In the genomic region with DNA sequence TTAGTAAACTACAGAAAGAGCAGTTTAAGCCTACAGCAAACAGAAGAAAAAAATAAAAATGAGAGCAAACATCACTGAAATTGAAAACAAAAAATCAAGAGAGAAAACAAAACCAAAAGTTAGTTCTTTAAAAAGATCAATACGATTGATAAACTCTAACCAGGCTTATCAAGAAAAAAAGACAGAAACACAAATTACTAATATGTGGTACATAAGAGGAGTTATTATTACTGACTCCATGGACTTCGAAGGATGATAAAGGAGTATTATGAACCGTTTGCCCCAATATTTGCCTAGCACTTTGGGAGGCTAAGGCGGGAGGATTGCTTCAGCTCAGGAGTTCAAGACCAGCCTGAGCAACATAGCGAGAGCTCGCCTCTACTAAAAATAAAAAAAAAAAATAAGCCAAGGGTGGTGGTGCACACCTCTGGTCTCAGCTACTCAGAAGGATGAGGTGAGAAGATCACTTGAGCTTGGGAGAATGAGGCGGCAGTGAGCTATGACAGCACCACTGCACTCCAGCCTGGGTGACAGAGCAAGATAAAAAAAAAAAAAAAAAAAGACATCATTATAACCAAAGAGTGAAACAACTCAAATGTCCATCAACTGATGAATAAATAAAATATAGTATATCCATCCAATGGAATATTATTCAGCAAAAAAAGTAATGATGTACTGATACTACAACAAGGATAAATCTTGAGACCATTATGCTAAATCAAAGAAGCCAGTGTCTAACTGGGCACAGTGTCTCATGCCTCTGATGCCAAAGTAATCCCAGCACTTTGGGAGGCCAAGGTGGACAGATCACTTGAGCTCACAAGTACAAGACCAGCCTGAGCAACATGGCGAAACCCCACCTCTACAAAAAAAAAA, we compare ENCODE assay signal across 35 cellular contexts. TPM values are rescaled to one million over a fixed set of nuclear protein-coding genes. Genes with fewer than 3 reads are reported as not detected.
DNase-seq lines count a peak whose midpoint lies in the region; ATAC-seq, FAIRE-seq and TF ChIP-seq lines count a peak whose summit lies in the region.
"Had no signal": no experiment of that assay in that cellular context is flagged by ENCODE, and none has a peak within 500 bp of the region (broad histone marks: within the 10 kb centered on the region; RNA-seq: fewer than 3 reads in every experiment).

No MANE protein-coding gene starts in this region.

- DNase-seq in activated CD4-positive, alpha-beta T cell treated with anti-CD3 and anti-CD28 coated beads, Interleukin-2, amount 10 ng/mL, durations not matched to agents 24 days and 14 days: no peak
- DNase-seq in activated CD4-positive, alpha-beta T cell treated with anti-CD3 and anti-CD28 coated beads for 1 hour: no peak
- no peak for DNase-seq in CD4-positive, CD25-positive, alpha-beta regulatory T cell
- DNase-seq in activated CD8-positive, alpha-beta T cell treated with anti-CD3 and anti-CD28 coated beads, Interleukin-2, amount 10 ng/mL, durations not matched to agents 7 days and 5 days: no peak
- DNase-seq in HepG2 (ENCODE audit: low spot score): no peak
- no peak for DNase-seq in anterior cingulate cortex (lab: John Stamatoyannopoulos, UW)
- no peak for DNase-seq in NCI-H1694 treated with DMSO at 0.1 percent for 48 hours (lab: John Stamatoyannopoulos, UW)
- DNase-seq: effector memory CD4-positive, alpha-beta T cell; EL; HFFc6; hypothalamus; left colon; mesenchymal stem cell; NCI-H1048; NCI-H1694; NCI-H446; NCI-H774; right lobe of liver; SHP77; stimulated activated CD4-positive, alpha-beta T cell treated with anti-CD3 and anti-CD28 coated beads, Interleukin-2, amount 100 ng/mL, for 48 hours; stomach; tibial artery had no signal

- no peak overlapping the region for H3K4me2 ChIP-seq in HepG2 (ENCODE audit: low read depth, low read length)

- TF ChIP-seq EP300 in HepG2 (IDR thresholded peaks at IDR 0.05; ENCODE audit: low read depth in 2 of 2, low read length in 2 of 2) (no peak), HepG2 (CRISPR knock-in tag; IDR thresholded peaks at IDR 0.05; ENCODE audit: borderline replicate concordance) (no peak)

- H3K9ac ChIP-seq in HepG2 (ENCODE audit: insufficient read depth, low read depth, low read length): no peak overlapping the region

- TF ChIP-seq RAD21 in HepG2 (CRISPR knock-in tag; IDR thresholded peaks at IDR 0.05): no peak

- peak overlapping the region; percentile 61 for H3K4me3 ChIP-seq in CD4-positive, CD25-positive, alpha-beta regulatory T cell (ENCODE audit: low read depth, low read length)
- H3K4me3 ChIP-seq in HepG2 (replicated peaks in 1 of 3; ENCODE audit: insufficient read depth in 1 of 3, low read depth in 2 of 3, low read length in 3 of 3): no peak overlapping the region
- H3K4me3 ChIP-seq: coronary artery, GM12878, right lobe of liver, stomach, tibial artery had no signal

- H3K27ac Mint-ChIP-seq in activated CD4-positive, alpha-beta T cell treated with anti-CD3 and anti-CD28 coated beads, Interleukin-2, amount 10 ng/mL, durations not matched to agents 24 days and 14 days: peak overlapping the region; percentile 45
- peak overlapping the region; percentile 1 to 88 (median 80) for H3K27ac Mint-ChIP-seq in CD4-positive, CD25-positive, alpha-beta regulatory T cell
- peak overlapping the region; percentile 19 for H3K27ac Mint-ChIP-seq in activated CD8-positive, alpha-beta T cell treated with anti-CD3 and anti-CD28 coated beads, Interleukin-2, amount 10 ng/mL, durations not matched to agents 7 days and 5 days
- H3K27ac Mint-ChIP-seq: activated naive CD4-positive, alpha-beta T cell treated with anti-CD3 and anti-CD28 coated beads, Interleukin-2, amount 50 U/mL, for 24 hours; HFFc6; progenitor cell of endocrine pancreas; WTC11 had no signal

- H4K20me1 ChIP-seq in HepG2 (ENCODE audit: insufficient read depth, low read length): peaks cover 62% of the 10 kb centered on the region

- no TSS peak for BruUV-seq in HepG2 (replicated peaks; lab: Mats Ljungman, UMichigan)

- H3K27me3 Mint-ChIP-seq in activated CD4-positive, alpha-beta T cell treated with anti-CD3 and anti-CD28 coated beads, Interleukin-2, amount 10 ng/mL, durations not matched to agents 24 days and 14 days: no peaks in the 10 kb centered on the region
- no peaks in the 10 kb centered on the region for H3K27me3 Mint-ChIP-seq in CD4-positive, CD25-positive, alpha-beta regulatory T cell
- H3K27me3 Mint-ChIP-seq in activated CD8-positive, alpha-beta T cell treated with anti-CD3 and anti-CD28 coated beads, Interleukin-2, amount 10 ng/mL, durations not matched to agents 7 days and 5 days (ENCODE audit: low read depth): no peaks in the 10 kb centered on the region
- H3K27me3 Mint-ChIP-seq: activated naive CD4-positive, alpha-beta T cell treated with anti-CD3 and anti-CD28 coated beads, Interleukin-2, amount 50 U/mL, for 24 hours; IgD-negative memory B cell; progenitor cell of endocrine pancreas had no signal

- no peaks in the 10 kb centered on the region for H3K9me3 ChIP-seq in CD4-positive, CD25-positive, alpha-beta regulatory T cell (ENCODE audit: control insufficient read depth in 2 of 2, low read length in 2 of 2)
- H3K9me3 ChIP-seq in HepG2 (ENCODE audit: low read length): no peaks in the 10 kb centered on the region
- H3K9me3 ChIP-seq: neutrophil, right lobe of liver, stomach, tibial artery had no signal

- peaks cover 64% of the 10 kb centered on the region for H3K79me2 ChIP-seq in HepG2 (ENCODE audit: insufficient read depth, low read length)

- no peak overlapping the region for H2AFZ ChIP-seq in HepG2 (ENCODE audit: low read length)

- H3K27ac ChIP-seq in CD4-positive, CD25-positive, alpha-beta regulatory T cell (ENCODE audit: insufficient read depth, low read length, poor library complexity, severe bottlenecking): peak overlapping the region; percentile 69
- H3K27ac ChIP-seq in HepG2 (ENCODE audit: extremely low read length, insufficient read depth, low read length): no peak overlapping the region
- H3K27ac ChIP-seq: coronary artery, neutrophil, right lobe of liver, stomach had no signal

- H3K9me3 Mint-ChIP-seq in activated CD4-positive, alpha-beta T cell treated with anti-CD3 and anti-CD28 coated beads, Interleukin-2, amount 10 ng/mL, durations not matched to agents 24 days and 14 days: peaks cover 11% of the 10 kb centered on the region
- peaks cover 0 to 1% (median 0%) of the 10 kb centered on the region in 7 donors for H3K9me3 Mint-ChIP-seq in CD4-positive, CD25-positive, alpha-beta regulatory T cell
- no peaks in the 10 kb centered on the region for H3K9me3 Mint-ChIP-seq in activated CD8-positive, alpha-beta T cell treated with anti-CD3 and anti-CD28 coated beads, Interleukin-2, amount 10 ng/mL, durations not matched to agents 7 days and 5 days (ENCODE audit: insufficient read depth)
- H3K9me3 Mint-ChIP-seq: activated naive CD4-positive, alpha-beta T cell treated with anti-CD3 and anti-CD28 coated beads, Interleukin-2, amount 50 U/mL, for 24 hours; IgD-negative memory B cell had no signal

- CTCF ChIA-PET in activated CD8-positive, alpha-beta T cell treated with anti-CD3 and anti-CD28 coated beads, Interleukin-2, amount 10 ng/mL, durations not matched to agents 7 days and 5 days (lab: Charles Lee): interaction anchor here (0.6 to 0.7 kb wide), 2 partner anchors 16 kb away, joined by 3 read pairs; no protein-coding TSS in a partner anchor
- CTCF ChIA-PET in HepG2 (lab: Yijun Ruan, JAX; ENCODE audit: low intra/inter-chr PET ratio, low total read pairs): no interaction called here

- TF ChIP-seq POLR2A in HepG2 (IDR thresholded peaks at IDR 0.05; ENCODE audit: insufficient read depth in 1 of 2, low read depth in 2 of 2, low read length in 2 of 2): no peak

- FAIRE-seq in HepG2 (lab: Jason Lieb, UNC): no peak
- FAIRE-seq: A204.1, bronchial epithelial cell, GM12878, GM19239, H1 had no signal

- 85% methylated on average over 8 of the region's 8 CpGs for WGBS in HepG2 (ENCODE audit: low lambda C conversion rate)

- in situ Hi-C loops in HepG2 (cut with HindIII; ENCODE audit: extremely low pct_ligation_motif_present, low pct_unique_long_range_greater_than_20kb): no loop called here

- peak in 1 of 2 donors; percentile 16 for ATAC-seq in CD4-positive, CD25-positive, alpha-beta regulatory T cell (ENCODE audit: low read depth in 2 of 2)
- ATAC-seq in activated CD8-positive, alpha-beta T cell treated with anti-CD3 and anti-CD28 coated beads, Interleukin-2, amount 10 ng/mL, durations not matched to agents 7 days and 5 days: no peak
- no peak for ATAC-seq in HepG2
- ATAC-seq in HG02973 (IDR thresholded peaks at IDR 0.05; ENCODE audit: unreplicated experiment): no peak
- ATAC-seq: GM12878, left colon, Panc1, WTC11 had no signal

- no peaks in the 10 kb centered on the region for H3K27me3 ChIP-seq in CD4-positive, CD25-positive, alpha-beta regulatory T cell (ENCODE audit: control insufficient read depth, insufficient read depth, low read length)
- H3K27me3 ChIP-seq in HepG2 (ENCODE audit: control insufficient read depth in 1 of 2, insufficient read depth in 2 of 2, low read length in 2 of 2): no peaks in the 10 kb centered on the region
- H3K27me3 ChIP-seq: neutrophil, right lobe of liver, stomach, tibial artery had no signal

- peaks cover 14% of the 10 kb centered on the region for H3K36me3 ChIP-seq in CD4-positive, CD25-positive, alpha-beta regulatory T cell (ENCODE audit: control insufficient read depth, insufficient read depth, low read length)
- H3K36me3 ChIP-seq in HepG2 (replicated peaks in 1 of 2; ENCODE audit: control insufficient read depth in 1 of 2, insufficient read depth in 2 of 2, low read length in 2 of 2): peaks cover 19 to 37% of the 10 kb centered on the region in 2 experiments

- peaks cover 43% of the 10 kb centered on the region for H3K36me3 Mint-ChIP-seq in activated CD4-positive, alpha-beta T cell treated with anti-CD3 and anti-CD28 coated beads, Interleukin-2, amount 10 ng/mL, durations not matched to agents 24 days and 14 days (ENCODE audit: low read depth)
- peaks cover 23% of the 10 kb centered on the region for H3K36me3 Mint-ChIP-seq in CD4-positive, CD25-positive, alpha-beta regulatory T cell
- H3K36me3 Mint-ChIP-seq in activated CD8-positive, alpha-beta T cell treated with anti-CD3 and anti-CD28 coated beads, Interleukin-2, amount 10 ng/mL, durations not matched to agents 7 days and 5 days (ENCODE audit: low read depth): peaks cover 39% of the 10 kb centered on the region

- H3K4me3 Mint-ChIP-seq in activated CD4-positive, alpha-beta T cell treated with anti-CD3 and anti-CD28 coated beads, Interleukin-2, amount 10 ng/mL, durations not matched to agents 24 days and 14 days: peak overlapping the region; percentile 21
- peak overlapping the region; percentile 64 to 90 (median 80) for H3K4me3 Mint-ChIP-seq in CD4-positive, CD25-positive, alpha-beta regulatory T cell
- no peak overlapping the region for H3K4me3 Mint-ChIP-seq in activated CD8-positive, alpha-beta T cell treated with anti-CD3 and anti-CD28 coated beads, Interleukin-2, amount 10 ng/mL, durations not matched to agents 7 days and 5 days
- H3K4me3 Mint-ChIP-seq: activated naive CD4-positive, alpha-beta T cell treated with anti-CD3 and anti-CD28 coated beads, Interleukin-2, amount 50 U/mL, for 24 hours; HFFc6; WTC11 had no signal

- POLR2A ChIA-PET in activated CD8-positive, alpha-beta T cell treated with anti-CD3 and anti-CD28 coated beads, Interleukin-2, amount 10 ng/mL, durations not matched to agents 7 days and 5 days (lab: Charles Lee): interaction anchor here (0.6 to 1.5 kb wide), 3 partner anchors 12 to 565 kb away, joined by 3 read pairs; no protein-coding TSS in a partner anchor
- POLR2A ChIA-PET in HepG2 (lab: Yijun Ruan, JAX): no interaction called here

- peaks cover 11% of the 10 kb centered on the region for H3K4me1 Mint-ChIP-seq in activated CD4-positive, alpha-beta T cell treated with anti-CD3 and anti-CD28 coated beads, Interleukin-2, amount 10 ng/mL, durations not matched to agents 24 days and 14 days
- peaks cover 29 to 55% (median 37%) of the 10 kb centered on the region in 4 donors for H3K4me1 Mint-ChIP-seq in CD4-positive, CD25-positive, alpha-beta regulatory T cell
- H3K4me1 Mint-ChIP-seq in activated CD8-positive, alpha-beta T cell treated with anti-CD3 and anti-CD28 coated beads, Interleukin-2, amount 10 ng/mL, durations not matched to agents 7 days and 5 days (ENCODE audit: low read depth): peaks cover 22% of the 10 kb centered on the region

- peaks cover 40% of the 10 kb centered on the region for H3K4me1 ChIP-seq in CD4-positive, CD25-positive, alpha-beta regulatory T cell (ENCODE audit: control insufficient read depth, insufficient read depth, low read length, poor library complexity, severe bottlenecking)
- H3K4me1 ChIP-seq in HepG2 (ENCODE audit: insufficient read depth, low read length): no peaks in the 10 kb centered on the region

- intact Hi-C loops in activated CD4-positive, alpha-beta T cell treated with anti-CD3 and anti-CD28 coated beads, Interleukin-2, amount 10 ng/mL, durations not matched to agents 24 days and 14 days (cut with micrococcal nuclease): no loop called here
- intact Hi-C loops in HepG2 (cut with micrococcal nuclease; ENCODE audit: unreplicated experiment): no loop called here

- no peak for TF ChIP-seq CTCF in HepG2 (CRISPR knock-in tag; IDR thresholded peaks at IDR 0.05)

RNA-seq across cellular contexts. Expression of a gene that starts 12.9 kb away (rescaled TPM):
- 46.4 and 47.8 TPM in 2 replicates for total RNA-seq in activated CD4-positive, alpha-beta T cell treated with anti-CD3 and anti-CD28 coated beads, Interleukin-2, amount 10 ng/mL, durations not matched to agents 24 days and 14 days
- total RNA-seq in CD4-positive, CD25-positive, alpha-beta regulatory T cell: 76.4 TPM
- 10 to 100 TPM; 58.7 to 73.2 (median 60.8) TPM for polyA plus RNA-seq in CD4-positive, CD25-positive, alpha-beta regulatory T cell
- 10 to 100 TPM; 43.2 to 44.6 TPM for total RNA-seq in activated CD8-positive, alpha-beta T cell treated with anti-CD3 and anti-CD28 coated beads, Interleukin-2, amount 10 ng/mL, durations not matched to agents 7 days and 5 days
- total RNA-seq in HepG2 (2016; rRNA removed; fragmentation: Illumina TruSeq; extraction: Trizol): 136 and 161 TPM in 2 replicates
- total RNA-seq in HepG2 (2016; cell fraction: cytosol; rRNA removed; fragmentation: Illumina TruSeq; extraction: Trizol; ENCODE audit: low read depth): 14.0 and 17.1 TPM in 2 replicates
- total RNA-seq in HepG2 (2016; cell fraction: insoluble cytoplasmic fraction; rRNA removed; fragmentation: Illumina TruSeq; extraction: Trizol): 135 and 149 TPM in 2 replicates
- total RNA-seq in HepG2 (2016; cell fraction: membrane; rRNA removed; fragmentation: Illumina TruSeq; extraction: Trizol): 40.4 and 43.8 TPM in 2 replicates
- total RNA-seq in HepG2 (2016; cell fraction: nucleus; rRNA removed; fragmentation: Illumina TruSeq; extraction: Trizol): 93.4 and 104 TPM in 2 replicates
- 137 and 161 TPM in 2 replicates for polyA plus RNA-seq in HepG2 (2011; rRNA removed)
- 124 and 126 TPM in 2 replicates for polyA plus RNA-seq in HepG2 (2011; cell fraction: cytosol; rRNA removed)
- polyA plus RNA-seq in HepG2 (2011; cell fraction: nucleus; rRNA removed): 271 and 292 TPM in 2 replicates
- 99.8 and 102 TPM in 2 replicates for polyA plus RNA-seq in HepG2 (2012)
- polyA plus RNA-seq in HepG2 (2016; cell fraction: cytosol; fragmentation: Illumina TruSeq; extraction: Trizol; ENCODE audit: low read depth): 9.6 and 11.2 TPM in 2 replicates
- polyA plus RNA-seq in HepG2 (2016; cell fraction: insoluble cytoplasmic fraction; fragmentation: Illumina TruSeq; extraction: Trizol; ENCODE audit: low read depth): 107 and 117 TPM in 2 replicates
- polyA plus RNA-seq in HepG2 (2016; cell fraction: membrane; fragmentation: Illumina TruSeq; extraction: Trizol; ENCODE audit: low read depth): 20.1 and 21.8 TPM in 2 replicates
- 123 and 137 TPM in 2 replicates for polyA plus RNA-seq in HepG2 (2016; cell fraction: nucleus; fragmentation: Illumina TruSeq; extraction: Trizol; ENCODE audit: insufficient read depth, low read depth)
- polyA minus RNA-seq in HepG2 (2011; rRNA and poly(A)+ RNA removed; ENCODE audit: low replicate concordance): 113 and 272 TPM in 2 replicates
- polyA minus RNA-seq in HepG2 (2011; cell fraction: cytosol; rRNA and poly(A)+ RNA removed): 117 and 119 TPM in 2 replicates
- polyA minus RNA-seq in HepG2 (2011; cell fraction: nucleus; rRNA and poly(A)+ RNA removed): 108 and 134 TPM in 2 replicates

Comparison
In these comparisons a context has a peak if more than half of its experiments do, and no peak if none do; other contexts are left out.
1. H3K27ac Mint-ChIP-seq: peak in every context shown above with its lines; median percentile 80 in CD4-positive, CD25-positive, alpha-beta regulatory T cell; 45 in activated CD4-positive, alpha-beta T cell treated with anti-CD3 and anti-CD28 coated beads, Interleukin-2, amount 10 ng/mL, durations not matched to agents 24 days and 14 days; 19 in activated CD8-positive, alpha-beta T cell treated with anti-CD3 and anti-CD28 coated beads, Interleukin-2, amount 10 ng/mL, durations not matched to agents 7 days and 5 days.